In genomic region chr2:1099418-1099817, GRCh38 we compare ENCODE assay signal across 21 cellular contexts.
"Had no signal": no experiment of that assay in that cellular context is flagged by ENCODE, and none has a peak within 500 bp of the region (broad histone marks: within the 10 kb centered on the region; RNA-seq: fewer than 3 reads in every experiment).

No MANE protein-coding gene starts in this region.

- DNase-seq: Kasumi-1, MM.1S, NCI-H1092 treated with DMSO at 0.1 percent for 48 hours, NCI-H1436, NCI-H187, NCI-H2029, NCI-H2081 treated with DMSO at 0.1 percent for 48 hours, NCI-H2171, NCI-H226, NCI-H446, NCI-H510A, NCI-H524 treated with DMSO at 0.1 percent for 48 hours, NCI-H69, NCI-H774, RPMI8226, SHP77, SK-N-SH had no signal

- H3K4me3 ChIP-seq: K562 had no signal

- H3K9me3 Mint-ChIP-seq: IgD-negative memory B cell had no signal

- H3K27ac ChIP-seq: KMS-11 had no signal

- H3K27me3 Mint-ChIP-seq: IgD-negative memory B cell had no signal

- FAIRE-seq: K562, RCC 7860 had no signal

- H3K4me1 Mint-ChIP-seq: IgD-negative memory B cell had no signal

- H3K4me2 ChIP-seq: KMS-11, SK-N-SH had no signal

- H3K4me3 Mint-ChIP-seq: IgD-negative memory B cell had no signal

- ATAC-seq: K562 had no signal

- H3K9ac ChIP-seq: KMS-11, SK-N-SH had no signal

- H3K36me3 Mint-ChIP-seq: IgD-negative memory B cell had no signal
